17 cellular contexts compared by ENCODE assay signal in genomic region chr10:11587860-11588259, GRCh38. TPM values are rescaled to one million over a fixed set of nuclear protein-coding genes. Genes with fewer than 3 reads are reported as not detected.
DNase-seq lines count a peak whose midpoint lies in the region; ATAC-seq lines count a peak whose summit lies in the region.
"Had no signal": no experiment of that assay in that cellular context is flagged by ENCODE, and none has a peak within 500 bp of the region (broad histone marks: within the 10 kb centered on the region; RNA-seq: fewer than 3 reads in every experiment).

No MANE protein-coding gene starts in this region.

- CTCF ChIA-PET in activated CD8-positive, alpha-beta memory T cell treated with anti-CD3 and anti-CD28 coated beads, Interleukin-2, amount 10 ng/mL, durations not matched to agents 7 days and 5 days (lab: Charles Lee), result interaction anchor here (1.7 kb wide), 1 partner anchor 22 kb away, joined by 3 read pairs; no protein-coding TSS in a partner anchor

- no peak overlapping the region for H3K14ac ChIP-seq in trophoblast cell (ENCODE audit: low read length)

- H3K4me3 ChIP-seq in Karpas-422 (ENCODE audit: low read length), result no peak overlapping the region
- no peak overlapping the region for H3K4me3 ChIP-seq in trophoblast cell (ENCODE audit: low read depth, low read length)
- H3K4me3 ChIP-seq: body of pancreas, testis had no signal

- H3K9me2 ChIP-seq in Karpas-422 (replicated peaks; ENCODE audit: insufficient read depth, low read length), result no peaks in the 10 kb centered on the region

- no peak overlapping the region for H2BK120ac ChIP-seq in trophoblast cell (ENCODE audit: insufficient read depth, low read length, poor library complexity)

- peaks cover 99% of the 10 kb centered on the region for H3K79me2 ChIP-seq in Karpas-422 (ENCODE audit: low read length)
- H3K79me2 ChIP-seq in trophoblast cell (ENCODE audit: control insufficient read depth, insufficient read depth, low read length, poor library complexity), result peaks cover 4% of the 10 kb centered on the region

- H4K91ac ChIP-seq in trophoblast cell (ENCODE audit: low read depth, low read length), result no peak overlapping the region

- peaks cover 7% of the 10 kb centered on the region for H3K36me3 Mint-ChIP-seq in activated CD8-positive, alpha-beta memory T cell treated with anti-CD3 and anti-CD28 coated beads, Interleukin-2, amount 10 ng/mL, durations not matched to agents 7 days and 5 days
- H3K36me3 Mint-ChIP-seq: immature natural killer cell, natural killer cell had no signal

- H4K8ac ChIP-seq in trophoblast cell (ENCODE audit: low read depth, low read length), result no peak overlapping the region

- H3K4me1 Mint-ChIP-seq in activated CD8-positive, alpha-beta memory T cell treated with anti-CD3 and anti-CD28 coated beads, Interleukin-2, amount 10 ng/mL, durations not matched to agents 7 days and 5 days, result peaks cover 9% of the 10 kb centered on the region
- H3K4me1 Mint-ChIP-seq: immature natural killer cell had no signal

- peaks cover 58% of the 10 kb centered on the region for H3K4me1 ChIP-seq in Karpas-422 (ENCODE audit: low read length)
- peaks cover 0 to 3% of the 10 kb centered on the region in 2 experiments for H3K4me1 ChIP-seq in trophoblast cell (ENCODE audit: control insufficient read depth in 1 of 2, insufficient read depth in 2 of 2, low read length in 2 of 2)
- H3K4me1 ChIP-seq: testis had no signal

- no peak overlapping the region for H2BK12ac ChIP-seq in trophoblast cell (ENCODE audit: low read length)

- H3K27me3 ChIP-seq in Karpas-422 (ENCODE audit: low read length), result no peaks in the 10 kb centered on the region
- no peaks in the 10 kb centered on the region for H3K27me3 ChIP-seq in trophoblast cell (ENCODE audit: insufficient read depth, low read length)
- H3K27me3 ChIP-seq: body of pancreas, testis had no signal

- no peak overlapping the region for H3K4ac ChIP-seq in trophoblast cell (ENCODE audit: low read depth, low read length)

- no peak overlapping the region for H4K12ac ChIP-seq in trophoblast cell (ENCODE audit: low read depth, low read length)

- H3K27me3 Mint-ChIP-seq in activated CD8-positive, alpha-beta memory T cell treated with anti-CD3 and anti-CD28 coated beads, Interleukin-2, amount 10 ng/mL, durations not matched to agents 7 days and 5 days, result peaks cover 7% of the 10 kb centered on the region
- H3K27me3 Mint-ChIP-seq: activated naive CD8-positive, alpha-beta T cell treated with anti-CD3 and anti-CD28 coated beads for 36 hours had no signal

- no peak overlapping the region for H3K4me3 Mint-ChIP-seq in activated CD8-positive, alpha-beta memory T cell treated with anti-CD3 and anti-CD28 coated beads, Interleukin-2, amount 10 ng/mL, durations not matched to agents 7 days and 5 days
- H3K4me3 Mint-ChIP-seq: activated CD8-positive, alpha-beta T cell treated with anti-CD3 and anti-CD28 coated beads for 36 hours; activated naive CD8-positive, alpha-beta T cell treated with anti-CD3 and anti-CD28 coated beads for 36 hours; activated T-cell treated with anti-CD3 and anti-CD28 coated beads, Interleukin-2, amount 50 U/mL, for 72 hours; immature natural killer cell; natural killer cell had no signal

- no peak overlapping the region for H3K27ac Mint-ChIP-seq in activated CD8-positive, alpha-beta memory T cell treated with anti-CD3 and anti-CD28 coated beads, Interleukin-2, amount 10 ng/mL, durations not matched to agents 7 days and 5 days
- H3K27ac Mint-ChIP-seq: activated CD8-positive, alpha-beta T cell treated with anti-CD3 and anti-CD28 coated beads for 36 hours; activated naive CD8-positive, alpha-beta T cell treated with anti-CD3 and anti-CD28 coated beads for 36 hours; activated T-cell treated with anti-CD3 and anti-CD28 coated beads, Interleukin-2, amount 50 U/mL, for 72 hours; immature natural killer cell; natural killer cell had no signal

- no peak overlapping the region for H2AK5ac ChIP-seq in trophoblast cell (ENCODE audit: low read length)

- H2BK5ac ChIP-seq in trophoblast cell (ENCODE audit: low read depth, low read length, poor library complexity), result no peak overlapping the region

- WGBS in trophoblast cell (ENCODE audit: extremely low coverage, insufficient coverage, insufficient read length), result no CpG with 5 or more reads among the region's 1 CpG

- no peak for ATAC-seq in activated CD8-positive, alpha-beta memory T cell treated with anti-CD3 and anti-CD28 coated beads, Interleukin-2, amount 10 ng/mL, durations not matched to agents 7 days and 5 days
- ATAC-seq: activated CD8-positive, alpha-beta T cell treated with anti-CD3 and anti-CD28 coated beads for 36 hours; activated T-cell treated with anti-CD3 and anti-CD28 coated beads, Interleukin-2, amount 50 U/mL, for 72 hours; body of pancreas; natural killer cell had no signal

- no peak overlapping the region for H3K9ac ChIP-seq in Karpas-422 (ENCODE audit: low read length)
- no peak overlapping the region for H3K9ac ChIP-seq in trophoblast cell (ENCODE audit: low read length)

- H2AFZ ChIP-seq in Karpas-422 (ENCODE audit: low read length) (no peak overlapping the region), trophoblast cell (ENCODE audit: insufficient read depth, low read length, poor library complexity) (no peak overlapping the region)

- DNase-seq in DMS53 treated with DMSO at 0.1 percent for 48 hours (lab: John Stamatoyannopoulos, UW; ENCODE audit: unreplicated experiment), result peak; percentile 73
- DNase-seq in Karpas-422, result no peak
- peak; percentile 13 for DNase-seq in dermis blood vessel endothelial cell
- DNase-seq in trophoblast cell, result peak; percentile 74 to 92
- no peak for DNase-seq in activated CD8-positive, alpha-beta memory T cell treated with anti-CD3 and anti-CD28 coated beads, Interleukin-2, amount 10 ng/mL, durations not matched to agents 7 days and 5 days
- no peak for DNase-seq in activated CD4-positive, alpha-beta T cell treated with anti-CD3 and anti-CD28 coated beads for 4 hours
- no peak for DNase-seq in hepatic stellate cell (ENCODE audit: low spot score)
- DNase-seq: activated CD8-positive, alpha-beta T cell treated with anti-CD3 and anti-CD28 coated beads for 36 hours; activated naive CD8-positive, alpha-beta T cell treated with anti-CD3 and anti-CD28 coated beads for 36 hours; activated T-cell treated with anti-CD3 and anti-CD28 coated beads, Interleukin-2, amount 50 U/mL, for 72 hours; body of pancreas; DMS 273 treated with DMSO at 0.1 percent for 48 hours; immature natural killer cell; natural killer cell; NCI-H1694 treated with DMSO at 0.1 percent for 48 hours; NCI-H526; testis had no signal

- H3K36me3 ChIP-seq in Karpas-422 (ENCODE audit: insufficient read depth, low read length) (peaks cover 42% of the 10 kb centered on the region), trophoblast cell (ENCODE audit: control insufficient read depth in 1 of 2, insufficient read depth in 2 of 2, low read length in 2 of 2) (peaks cover 0 to 3% of the 10 kb centered on the region in 2 experiments)

- H4K20me1 ChIP-seq in Karpas-422 (ENCODE audit: insufficient read depth, low read depth, low read length), result no peaks in the 10 kb centered on the region

- no peaks in the 10 kb centered on the region for H3K79me1 ChIP-seq in trophoblast cell (ENCODE audit: low read length)

- peaks cover 5% of the 10 kb centered on the region for H3K9me3 Mint-ChIP-seq in activated CD8-positive, alpha-beta memory T cell treated with anti-CD3 and anti-CD28 coated beads, Interleukin-2, amount 10 ng/mL, durations not matched to agents 7 days and 5 days (ENCODE audit: low read depth)
- H3K9me3 Mint-ChIP-seq: activated CD8-positive, alpha-beta T cell treated with anti-CD3 and anti-CD28 coated beads for 36 hours; immature natural killer cell had no signal

- H3K23ac ChIP-seq in trophoblast cell (ENCODE audit: low read length), result no peak overlapping the region

- H3K4me2 ChIP-seq in Karpas-422 (ENCODE audit: low read depth, low read length, poor library complexity, severe bottlenecking), result no peak overlapping the region
- peak overlapping the region; percentile 12 for H3K4me2 ChIP-seq in trophoblast cell (ENCODE audit: low read length)

- H3K9me3 ChIP-seq in Karpas-422 (ENCODE audit: low read length) (no peaks in the 10 kb centered on the region), trophoblast cell (ENCODE audit: insufficient read depth, low read depth, low read length) (no peaks in the 10 kb centered on the region)
- H3K9me3 ChIP-seq: body of pancreas, testis had no signal

- H3K18ac ChIP-seq in trophoblast cell (ENCODE audit: low read length), result no peak overlapping the region

- H3K27ac ChIP-seq in Karpas-422 (ENCODE audit: low read length), result 0 out of 2 replicates have a peak overlapping the region, but pooled peaks have one; percentile 27
- no peak overlapping the region for H3K27ac ChIP-seq in trophoblast cell (ENCODE audit: low read depth, low read length)
- H3K27ac ChIP-seq: body of pancreas, testis had no signal

RNA-seq across cellular contexts. Expression of gene USP6NL, which starts 23.6 kb away (rescaled TPM):
- 54.3 and 63.9 TPM in 2 replicates for total RNA-seq in Karpas-422 (2014; rRNA removed; shearing (Covaris generic); ENCODE audit: low replicate concordance)
- total RNA-seq in dermis blood vessel endothelial cell, result 17.9 and 27.1 TPM in 2 replicates
- 16.4 and 17.4 TPM in 2 replicates for polyA plus RNA-seq in trophoblast cell (2013)
- total RNA-seq in activated CD8-positive, alpha-beta memory T cell treated with anti-CD3 and anti-CD28 coated beads, Interleukin-2, amount 10 ng/mL, durations not matched to agents 7 days and 5 days, result 1 to 10 TPM in 1 of 2 experiments, under 1 TPM in 1; 0.49 to 1.1 TPM

Comparison
In these comparisons a context has a peak if more than half of its experiments do, and no peak if none do; other contexts are left out.
1. DNase-seq: peak in DMS53 treated with DMSO at 0.1 percent for 48 hours (single experiment), dermis blood vessel endothelial cell (single experiment) and trophoblast cell (2 of 2); none in Karpas-422 (single experiment), activated CD8-positive, alpha-beta memory T cell treated with anti-CD3 and anti-CD28 coated beads, Interleukin-2, amount 10 ng/mL, durations not matched to agents 7 days and 5 days (single experiment), activated CD4-positive, alpha-beta T cell treated with anti-CD3 and anti-CD28 coated beads for 4 hours (0 of 2) and hepatic stellate cell (single experiment).